In the genomic region with DNA sequence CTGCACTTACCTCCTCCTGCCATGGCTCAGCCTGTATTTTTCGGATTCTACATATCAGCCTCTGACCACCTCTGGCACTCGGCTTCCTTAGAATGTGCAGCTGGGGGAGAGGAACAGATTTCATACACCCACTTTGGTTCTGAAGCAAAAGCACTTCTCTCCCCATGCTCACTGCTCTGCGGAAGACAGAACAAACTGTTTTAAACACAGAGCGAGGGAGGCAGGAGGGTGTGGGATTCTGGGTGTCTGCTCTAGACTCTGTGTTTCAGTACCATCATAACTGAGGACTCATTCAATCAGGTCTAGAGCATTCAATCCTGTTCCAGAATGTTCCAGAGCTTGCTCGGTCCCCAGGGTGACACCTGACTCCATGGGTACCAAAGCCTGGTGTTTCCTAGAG, we compare ENCODE assay signal across 19 cellular contexts.
DNase-seq lines count a peak whose midpoint lies in the region; FAIRE-seq and TF ChIP-seq lines count a peak whose summit lies in the region.
"Had no signal": no experiment of that assay in that cellular context is flagged by ENCODE, and none has a peak within 500 bp of the region (broad histone marks: within the 10 kb centered on the region; RNA-seq: fewer than 3 reads in every experiment).

No MANE protein-coding gene starts in this region.

- intact Hi-C loops in stomach (cut with DNase I; ENCODE audit: low total_unique reads), result no loop called here

- H3K27me3 ChIP-seq in stomach, result no peaks in the 10 kb centered on the region
- H3K27me3 ChIP-seq: BLaER1 had no signal

- TF ChIP-seq CTCF in stomach (IDR thresholded peaks at IDR 0.05), result no peak

- H3K4me3 ChIP-seq in stomach, result no peak overlapping the region
- H3K4me3 ChIP-seq: BLaER1 had no signal

- 76 to 91% (median 83%) methylated on average over 5 of the region's 5 CpGs for WGBS in stomach, 5 donors

- no peaks in the 10 kb centered on the region for H3K36me3 ChIP-seq in stomach
- H3K36me3 ChIP-seq: BLaER1 had no signal

- no peaks in the 10 kb centered on the region for H3K9me3 ChIP-seq in stomach
- H3K9me3 ChIP-seq: BLaER1 had no signal

- H3K4me1 ChIP-seq in stomach, result no peaks in the 10 kb centered on the region
- H3K4me1 ChIP-seq: BLaER1 had no signal

- TF ChIP-seq POLR2A in stomach (IDR thresholded peaks at IDR 0.05), result no peak

- TF ChIP-seq EP300 in stomach (IDR thresholded peaks at IDR 0.05), result no peak

- no peak for FAIRE-seq in RCC 7860 (lab: Jason Lieb, UNC)
- FAIRE-seq: A204.1, GM12892, HTR-8/SVneo had no signal

- peak; percentile 44 for DNase-seq in middle frontal gyrus (ENCODE audit: extremely low spot score, low spot score)
- DNase-seq in putamen (ENCODE audit: low spot score), result peak; percentile 73
- no peak for DNase-seq in stomach
- DNase-seq in NCI-H146 (lab: John Stamatoyannopoulos, UW), result no peak
- DNase-seq in RCC 7860 (ENCODE audit: low spot score), result no peak
- DNase-seq: AML-193; CD4-positive, alpha-beta memory T cell; DMS153; DMS79; GDM1; GOT3; H7; HFFc6; IMR-90 had no signal

- H3K27ac ChIP-seq in cingulate gyrus (ENCODE audit: low read depth, low read length) (peak overlapping the region; percentile 90), stomach (no peak overlapping the region)
- H3K27ac ChIP-seq: BLaER1 had no signal

Comparison
In these comparisons a context has a peak if more than half of its experiments do, and no peak if none do; other contexts are left out.
1. DNase-seq: peak in middle frontal gyrus (single experiment) and putamen (single experiment); none in stomach (single experiment), NCI-H146 (single experiment) and RCC 7860 (single experiment).